ENCODE assay signal across 28 cellular contexts in the genomic region with DNA sequence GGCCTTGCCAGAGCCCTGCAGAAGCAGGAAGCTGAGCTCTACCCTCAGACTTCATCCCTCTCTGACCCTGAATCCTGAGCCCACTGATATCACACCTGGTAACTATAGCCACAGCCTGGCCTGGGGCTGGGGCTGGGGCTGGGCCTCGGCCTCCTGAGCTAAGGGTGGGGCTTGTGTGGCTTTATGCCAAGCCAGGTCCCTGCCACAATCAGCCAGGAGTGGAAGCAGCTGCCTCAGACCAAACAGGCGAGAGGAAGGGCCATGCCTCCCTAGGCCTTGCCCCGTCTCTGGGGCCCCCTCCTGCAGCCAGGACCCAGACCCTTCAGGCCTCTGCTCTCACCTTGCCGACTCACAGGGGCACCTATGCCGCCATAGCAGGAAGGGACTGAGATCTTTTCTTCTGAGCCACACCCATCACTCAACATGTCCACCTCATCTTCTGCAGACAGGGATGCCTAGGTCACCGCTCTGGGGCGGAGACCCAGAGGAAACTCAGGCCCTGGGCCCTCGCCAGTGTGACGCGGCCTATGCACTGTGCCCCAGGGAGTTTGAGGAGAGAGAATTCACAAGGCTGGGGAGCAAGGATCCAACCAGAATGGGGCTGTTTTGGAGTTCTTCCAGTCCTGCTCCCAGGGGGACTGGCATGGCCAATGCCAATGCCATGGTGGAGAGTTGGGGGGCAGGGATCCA. TPM values are rescaled to one million over a fixed set of nuclear protein-coding genes. Genes with fewer than 3 reads are reported as not detected.
A peak's percentile ranks its signal among the peaks of the same experiment; 100 is the strongest.
DNase-seq lines count a peak whose midpoint lies in the region; ATAC-seq and TF ChIP-seq lines count a peak whose summit lies in the region.
"Had no signal": no experiment of that assay in that cellular context is flagged by ENCODE, and none has a peak within 500 bp of the region (broad histone marks: within the 10 kb centered on the region; RNA-seq: fewer than 3 reads in every experiment).

No MANE protein-coding gene starts in this region.

- peaks cover 0 to 30% (median 11%) of the 10 kb centered on the region in 4 donors for H3K4me1 Mint-ChIP-seq in CD4-positive, CD25-positive, alpha-beta regulatory T cell
- peaks cover 4% of the 10 kb centered on the region for H3K4me1 Mint-ChIP-seq in type B pancreatic cell (ENCODE audit: unreplicated experiment)

- no peak for DNase-seq in CD4-positive, CD25-positive, alpha-beta regulatory T cell
- DNase-seq in OCI-LY7 (ENCODE audit: low spot score): no peak
- no peak for DNase-seq in COR-L47 (lab: John Stamatoyannopoulos, UW)
- no peak for DNase-seq in stimulated activated CD4-positive, alpha-beta T cell treated with anti-CD3 and anti-CD28 coated beads, Interleukin-4, amount 100 ng/mL, for 1 hour
- no peak for DNase-seq in type B pancreatic cell (ENCODE audit: extremely low spot score, unreplicated experiment)
- DNase-seq: activated B cell treated with CpG ODN at 0.5 μM for 24 hours; activated CD4-positive, alpha-beta T cell treated with anti-CD3 and anti-CD28 coated beads, Interleukin-2, amount 50 U/mL, for 4 hours; activated naive CD4-positive, alpha-beta T cell; anterior cingulate cortex; esophagus squamous epithelium; mesendoderm; naive thymus-derived CD4-positive, alpha-beta T cell; NCI-H1105; NCI-H2029 treated with DMSO at 0.1 percent for 48 hours; NCI-H2227 treated with DMSO at 0.1 percent for 48 hours; NCI-H82; pancreas; Right ventricle myocardium superior; stimulated activated CD4-positive, alpha-beta T cell treated with anti-CD3 and anti-CD28 coated beads, Interleukin-4, amount 100 ng/mL, for 24 hours; stimulated activated naive CD8-positive, alpha-beta T cell treated with anti-CD3 and anti-CD28 coated beads, Interleukin-15, amount 100 ng/mL, for 72 hours; thyroid gland had no signal

- H2AFZ ChIP-seq in OCI-LY7 (ENCODE audit: low read length): no peak overlapping the region

- peak overlapping the region; percentile 62 to 92 (median 67) for H3K27ac Mint-ChIP-seq in CD4-positive, CD25-positive, alpha-beta regulatory T cell
- H3K27ac Mint-ChIP-seq in type B pancreatic cell: no peak overlapping the region
- H3K27ac Mint-ChIP-seq: activated B cell treated with CpG ODN at 0.5 μM for 24 hours had no signal

- H3K4me2 ChIP-seq in BLaER1 (peak overlapping the region; percentile 53), OCI-LY7 (ENCODE audit: low read length) (no peak overlapping the region)

- H4K20me1 ChIP-seq in BLaER1: no peaks in the 10 kb centered on the region
- H4K20me1 ChIP-seq in OCI-LY7 (ENCODE audit: insufficient read depth, low read length): no peaks in the 10 kb centered on the region

- H3K36me3 Mint-ChIP-seq in CD4-positive, CD25-positive, alpha-beta regulatory T cell: peaks cover 3% of the 10 kb centered on the region
- H3K36me3 Mint-ChIP-seq in type B pancreatic cell: no peaks in the 10 kb centered on the region

- CTCF ChIA-PET in OCI-LY7 (lab: Charles Lee; ENCODE audit: unreplicated experiment): interaction anchor here (1.2 kb wide), 1 partner anchor 21 kb away, joined by 4 read pairs; no protein-coding TSS in a partner anchor

- no peaks in the 10 kb centered on the region for H3K9me2 ChIP-seq in OCI-LY7 (ENCODE audit: insufficient read depth, low read length)

- H3K4me3 ChIP-seq in BLaER1 (no peak overlapping the region), OCI-LY7 (ENCODE audit: low read depth, low read length, poor library complexity, severe bottlenecking) (no peak overlapping the region)
- no peak overlapping the region for H3K4me3 ChIP-seq in CD4-positive, CD25-positive, alpha-beta regulatory T cell (ENCODE audit: low read depth, low read length)
- H3K4me3 ChIP-seq: coronary artery, esophagus squamous epithelium, GM12878, pancreas, right atrium auricular region, thyroid gland had no signal

- H3K79me2 ChIP-seq in OCI-LY7 (ENCODE audit: insufficient read depth, low read depth, low read length): peaks cover 33% of the 10 kb centered on the region

- no peak for TF ChIP-seq CTCF in OCI-LY7 (conservative IDR thresholded peaks at IDR 0.05; ENCODE audit: low read length)
- no peak for TF ChIP-seq CTCF in type B pancreatic cell (conservative IDR thresholded peaks at IDR 0.05)

- BruUV-seq in OCI-LY7 (replicated peaks; lab: Mats Ljungman, UMichigan): no TSS peak

- peaks cover 0 to 2% (median 0%) of the 10 kb centered on the region in 7 donors for H3K9me3 Mint-ChIP-seq in CD4-positive, CD25-positive, alpha-beta regulatory T cell
- H3K9me3 Mint-ChIP-seq in type B pancreatic cell: no peaks in the 10 kb centered on the region
- H3K9me3 Mint-ChIP-seq: activated B cell treated with CpG ODN at 0.5 μM for 24 hours; naive thymus-derived CD4-positive, alpha-beta T cell; stimulated activated naive CD8-positive, alpha-beta T cell treated with anti-CD3 and anti-CD28 coated beads, Interleukin-15, amount 100 ng/mL, for 72 hours had no signal

- H3K9me3 ChIP-seq in BLaER1 (no peaks in the 10 kb centered on the region), OCI-LY7 (ENCODE audit: low read length) (no peaks in the 10 kb centered on the region)
- no peaks in the 10 kb centered on the region for H3K9me3 ChIP-seq in CD4-positive, CD25-positive, alpha-beta regulatory T cell (ENCODE audit: control insufficient read depth in 2 of 2, low read length in 2 of 2)
- H3K9me3 ChIP-seq: esophagus squamous epithelium, pancreas, right atrium auricular region, thyroid gland had no signal

- no peaks in the 10 kb centered on the region for H3K27me3 Mint-ChIP-seq in CD4-positive, CD25-positive, alpha-beta regulatory T cell
- H3K27me3 Mint-ChIP-seq in type B pancreatic cell: no peaks in the 10 kb centered on the region
- H3K27me3 Mint-ChIP-seq: activated B cell treated with CpG ODN at 0.5 μM for 24 hours; naive thymus-derived CD4-positive, alpha-beta T cell; stimulated activated naive CD8-positive, alpha-beta T cell treated with anti-CD3 and anti-CD28 coated beads, Interleukin-15, amount 100 ng/mL, for 72 hours had no signal

- intact Hi-C loops in OCI-LY7 (cut with micrococcal nuclease; ENCODE audit: unreplicated experiment): no loop called here

- no peak for ATAC-seq in CD4-positive, CD25-positive, alpha-beta regulatory T cell (ENCODE audit: low read depth in 2 of 2)
- ATAC-seq in esophagus mucosa: peak; percentile 19
- ATAC-seq: GM12878; naive thymus-derived CD4-positive, alpha-beta T cell; pancreas; stimulated activated naive CD8-positive, alpha-beta T cell treated with anti-CD3 and anti-CD28 coated beads, Interleukin-15, amount 100 ng/mL, for 72 hours had no signal

- peaks cover 13% of the 10 kb centered on the region for H3K36me3 ChIP-seq in BLaER1
- no peaks in the 10 kb centered on the region for H3K36me3 ChIP-seq in CD4-positive, CD25-positive, alpha-beta regulatory T cell (ENCODE audit: control insufficient read depth, insufficient read depth, low read length)
- peaks cover 49% of the 10 kb centered on the region; the same call in 1 of the 2 replicates for H3K36me3 ChIP-seq in OCI-LY7 (ENCODE audit: insufficient read depth, low read length)
- H3K36me3 ChIP-seq: pancreas, right atrium auricular region, thyroid gland had no signal

- no peak overlapping the region for H3K9ac ChIP-seq in BLaER1

- POLR2A ChIA-PET in OCI-LY7 (lab: Charles Lee): interaction anchor here (0.7 to 3.0 kb wide), 3 partner anchors 9 to 17 kb away, joined by 3 to 15 read pairs (median 7); partner anchors contain the start of gene CD52

- no peaks in the 10 kb centered on the region for H3K27me3 ChIP-seq in BLaER1
- H3K27me3 ChIP-seq in CD4-positive, CD25-positive, alpha-beta regulatory T cell (ENCODE audit: control insufficient read depth, insufficient read depth, low read length): no peaks in the 10 kb centered on the region
- H3K27me3 ChIP-seq: esophagus squamous epithelium, pancreas, right atrium auricular region, thyroid gland had no signal

- H3K27ac ChIP-seq in BLaER1 (peak overlapping the region; percentile 35), OCI-LY7 (ENCODE audit: low read depth, low read length, poor library complexity, severe bottlenecking) (peak overlapping the region; percentile 72)
- no peak overlapping the region for H3K27ac ChIP-seq in CD4-positive, CD25-positive, alpha-beta regulatory T cell (ENCODE audit: insufficient read depth, low read length, poor library complexity, severe bottlenecking)
- H3K27ac ChIP-seq: coronary artery, esophagus squamous epithelium, pancreas, right atrium auricular region, thyroid gland had no signal

- peak overlapping the region in 1 of 4 donors; percentile 47 for H3K4me3 Mint-ChIP-seq in CD4-positive, CD25-positive, alpha-beta regulatory T cell
- H3K4me3 Mint-ChIP-seq in type B pancreatic cell: no peak overlapping the region
- H3K4me3 Mint-ChIP-seq: activated B cell treated with CpG ODN at 0.5 μM for 24 hours; naive thymus-derived CD4-positive, alpha-beta T cell; stimulated activated naive CD8-positive, alpha-beta T cell treated with anti-CD3 and anti-CD28 coated beads, Interleukin-15, amount 100 ng/mL, for 72 hours had no signal

- H3K4me1 ChIP-seq in BLaER1 (peaks cover 53% of the 10 kb centered on the region), OCI-LY7 (ENCODE audit: insufficient read depth, low read length, poor library complexity, severe bottlenecking) (peaks cover 69% of the 10 kb centered on the region)
- H3K4me1 ChIP-seq in CD4-positive, CD25-positive, alpha-beta regulatory T cell (ENCODE audit: control insufficient read depth, insufficient read depth, low read length, poor library complexity, severe bottlenecking): peaks cover 3% of the 10 kb centered on the region

RNA-seq across cellular contexts. Expression of gene UBXN11, which starts 5.7 kb away (rescaled TPM):
- total RNA-seq in CD4-positive, CD25-positive, alpha-beta regulatory T cell: 30.8 TPM
- 10 to 100 TPM in 3 of 4 donors, 1 to 10 TPM in 1; 8.1 to 15.2 (median 11.0) TPM for polyA plus RNA-seq in CD4-positive, CD25-positive, alpha-beta regulatory T cell
- 74.2 and 75.8 TPM in 2 replicates for total RNA-seq in OCI-LY7 (2014; rRNA removed; shearing (Covaris generic))
- total RNA-seq in OCI-LY7 (2022): 98.6 and 111 TPM in 2 replicates
- total RNA-seq in esophagus mucosa: 7.2 TPM
- 27.1 and 50.5 TPM in 2 replicates for total RNA-seq in type B pancreatic cell (ENCODE audit: low replicate concordance)

RNA-seq across cellular contexts. Expression of gene CD52, which starts 17.0 kb away (rescaled TPM):
- 1,528 TPM for total RNA-seq in CD4-positive, CD25-positive, alpha-beta regulatory T cell
- over 10,000 TPM in 2 of 4 donors, 1,000 to 10,000 TPM in 2; 9,467 to 12,173 (median 10,919) TPM for polyA plus RNA-seq in CD4-positive, CD25-positive, alpha-beta regulatory T cell
- total RNA-seq in OCI-LY7 (2014; rRNA removed; shearing (Covaris generic)): 409 and 470 TPM in 2 replicates
- 677 and 769 TPM in 2 replicates for total RNA-seq in OCI-LY7 (2022)
- 7.5 TPM for total RNA-seq in esophagus mucosa
- total RNA-seq in type B pancreatic cell (ENCODE audit: low replicate concordance): 0.75 and 0.93 TPM in 2 replicates
- total RNA-seq: frontal cortex, M059J had no signal

RNA-seq across cellular contexts. Expression of gene SH3BGRL3, which starts 20.8 kb away (rescaled TPM):
- 404 TPM for total RNA-seq in CD4-positive, CD25-positive, alpha-beta regulatory T cell
- polyA plus RNA-seq in CD4-positive, CD25-positive, alpha-beta regulatory T cell: 1,000 to 10,000 TPM; 1,085 to 1,853 (median 1,299) TPM
- 18.6 and 25.3 TPM in 2 replicates for total RNA-seq in OCI-LY7 (2014; rRNA removed; shearing (Covaris generic))
- total RNA-seq in OCI-LY7 (2022): 58.6 and 60.9 TPM in 2 replicates
- 242 TPM for total RNA-seq in esophagus mucosa
- 78.1 and 105 TPM in 2 replicates for total RNA-seq in type B pancreatic cell (ENCODE audit: low replicate concordance)

RNA-seq across cellular contexts. Expression of gene CRYBG2, which starts 53.2 kb away (rescaled TPM):
- total RNA-seq in CD4-positive, CD25-positive, alpha-beta regulatory T cell: 2.3 TPM
- polyA plus RNA-seq in CD4-positive, CD25-positive, alpha-beta regulatory T cell: 1 to 10 TPM in 3 of 4 donors, not detected in 1; 1.0 to 2.0 (median 1.3) TPM
- total RNA-seq in OCI-LY7 (2014; rRNA removed; shearing (Covaris generic)): 1.3 and 4.4 TPM in 2 replicates
- total RNA-seq in OCI-LY7 (2022) (3.0 and 5.5 TPM in 2 replicates), esophagus mucosa (111 TPM), type B pancreatic cell (ENCODE audit: low replicate concordance) (20.0 and 67.7 TPM in 2 replicates)
- total RNA-seq: right atrium auricular region, Right ventricle myocardium superior, thyroid gland had no signal

Comparison
In these comparisons a context has a peak if more than half of its experiments do, and no peak if none do; other contexts are left out.
1. RNA of gene CD52, which starts 17.0 kb away (total RNA-seq): 1,528 TPM in CD4-positive, CD25-positive, alpha-beta regulatory T cell (single experiment) and 409 to 769 TPM in OCI-LY7; 7.5 TPM in esophagus mucosa (single experiment) and 0.75 to 0.93 TPM in type B pancreatic cell; every median in the first group is over 10 times any median in the second.